In genomic region chr6:162088091-162088490, GRCh38 we compare ENCODE assay signal across 27 cellular contexts.
"Had no signal": no experiment of that assay in that cellular context is flagged by ENCODE, and none has a peak within 500 bp of the region (broad histone marks: within the 10 kb centered on the region; RNA-seq: fewer than 3 reads in every experiment).

No MANE protein-coding gene starts in this region.

- FAIRE-seq: endometrium, endothelial cell of umbilical vein, frontal cortex had no signal

- ATAC-seq: effector memory CD8-positive, alpha-beta T cell; esophagus mucosa; foreskin keratinocyte; gastrocnemius medialis; gastroesophageal sphincter; heart left ventricle; heart right ventricle had no signal

- DNase-seq: colonic mucosa; cortex of kidney; dermis blood vessel endothelial cell; dorsolateral prefrontal cortex; effector CD4-positive, alpha-beta T cell; effector CD8-positive, alpha-beta T cell; effector memory CD4-positive, alpha-beta T cell; effector memory CD8-positive, alpha-beta T cell; endodermal cell; erythroblast; esophagus squamous epithelium; foreskin fibroblast; foreskin keratinocyte; foreskin melanocyte; gastrocnemius medialis; glutamatergic neuron; head of caudate nucleus; heart left ventricle; heart right ventricle had no signal

- H3K9me3 ChIP-seq: colonic mucosa, esophagus muscularis mucosa, esophagus squamous epithelium, gastrocnemius medialis, gastroesophageal sphincter, heart left ventricle had no signal

- H3K27ac ChIP-seq: colonic mucosa, coronary artery, dorsolateral prefrontal cortex, epithelial cell of prostate, esophagus muscularis mucosa, esophagus squamous epithelium, foreskin keratinocyte, gastrocnemius medialis, gastroesophageal sphincter, heart left ventricle, heart right ventricle had no signal

- H3K36me3 ChIP-seq: colonic mucosa, esophagus muscularis mucosa, esophagus squamous epithelium, gastrocnemius medialis, gastroesophageal sphincter, heart left ventricle, heart right ventricle had no signal

- H3K4me1 ChIP-seq: colonic mucosa, esophagus muscularis mucosa, esophagus squamous epithelium, gastrocnemius medialis, gastroesophageal sphincter had no signal

- H3K4me3 ChIP-seq: colonic mucosa, coronary artery, dorsolateral prefrontal cortex, esophagus muscularis mucosa, esophagus squamous epithelium, gastrocnemius medialis, gastroesophageal sphincter, heart left ventricle, heart right ventricle had no signal

- H3K27me3 ChIP-seq: colonic mucosa, dorsolateral prefrontal cortex, esophagus muscularis mucosa, esophagus squamous epithelium, foreskin keratinocyte, gastrocnemius medialis, gastroesophageal sphincter, heart left ventricle, heart right ventricle had no signal
